In genomic region chr11:11965656-11966353, GRCh38 we compare ENCODE assay signal across 14 cellular contexts. TPM values are rescaled to one million over a fixed set of nuclear protein-coding genes. Genes with fewer than 3 reads are reported as not detected.
DNase-seq lines count a peak whose midpoint lies in the region; ATAC-seq and TF ChIP-seq lines count a peak whose summit lies in the region.
"Had no signal": no experiment of that assay in that cellular context is flagged by ENCODE, and none has a peak within 500 bp of the region (broad histone marks: within the 10 kb centered on the region; RNA-seq: fewer than 3 reads in every experiment).

No MANE protein-coding gene starts in this region.

- H3K27ac Mint-ChIP-seq in T-helper 17 cell: peak overlapping the region; percentile 51
- H3K27ac Mint-ChIP-seq in endothelial cell (ENCODE audit: unreplicated experiment): peak overlapping the region; percentile 30
- H3K27ac Mint-ChIP-seq in naive thymus-derived CD8-positive, alpha-beta T cell: peak overlapping the region in 3 of 10 donors; percentile 19 to 41 (median 29)

- peaks cover 9% of the 10 kb centered on the region for H3K27me3 Mint-ChIP-seq in T-helper 17 cell
- peaks cover 12% of the 10 kb centered on the region for H3K27me3 Mint-ChIP-seq in endothelial cell (ENCODE audit: unreplicated experiment)
- H3K27me3 Mint-ChIP-seq in naive thymus-derived CD8-positive, alpha-beta T cell: peaks cover 0 to 4% (median 0%) of the 10 kb centered on the region in 5 donors

- no peaks in the 10 kb centered on the region for H3K27me3 ChIP-seq in sigmoid colon

- H3K36me3 Mint-ChIP-seq in T-helper 17 cell (ENCODE audit: low read depth) (no peaks in the 10 kb centered on the region), endothelial cell (ENCODE audit: low read depth, unreplicated experiment) (peaks cover 11% of the 10 kb centered on the region)
- no peaks in the 10 kb centered on the region for H3K36me3 Mint-ChIP-seq in naive thymus-derived CD8-positive, alpha-beta T cell

- no peaks in the 10 kb centered on the region for H3K9me3 Mint-ChIP-seq in endothelial cell (ENCODE audit: unreplicated experiment)
- H3K9me3 Mint-ChIP-seq in naive thymus-derived CD8-positive, alpha-beta T cell: no peaks in the 10 kb centered on the region

- no peak for TF ChIP-seq POLR2A in sigmoid colon (IDR thresholded peaks at IDR 0.05)

- peaks cover 0 to 23% (median 11%) of the 10 kb centered on the region in 4 donors for H3K4me1 ChIP-seq in sigmoid colon

- H3K9me3 ChIP-seq in T-helper 17 cell (ENCODE audit: control insufficient read depth, low read length, poor library complexity, severe bottlenecking) (no peaks in the 10 kb centered on the region), sigmoid colon (no peaks in the 10 kb centered on the region)

- TF ChIP-seq CTCF in endothelial cell (IDR thresholded peaks at IDR 0.05; ENCODE audit: unreplicated experiment): no peak
- TF ChIP-seq CTCF in sigmoid colon (IDR thresholded peaks at IDR 0.05): no peak

- no peak overlapping the region for H3K27ac ChIP-seq in sigmoid colon
- H3K27ac ChIP-seq: PC-9 had no signal

- H3K4me1 Mint-ChIP-seq in T-helper 17 cell: peaks cover 27% of the 10 kb centered on the region
- peaks cover 9% of the 10 kb centered on the region for H3K4me1 Mint-ChIP-seq in endothelial cell (ENCODE audit: unreplicated experiment)
- peaks cover 14 to 25% (median 15%) of the 10 kb centered on the region in 4 donors for H3K4me1 Mint-ChIP-seq in naive thymus-derived CD8-positive, alpha-beta T cell

- TF ChIP-seq EP300 in sigmoid colon (IDR thresholded peaks at IDR 0.05): no peak

- DNase-seq in activated CD8-positive, alpha-beta memory T cell treated with anti-CD3 and anti-CD28 coated beads for 24 hours: peak; percentile 7
- no peak for DNase-seq in activated CD8-positive, alpha-beta memory T cell treated with anti-CD3 and anti-CD28 coated beads, Interleukin-2, amount 50 U/mL, for 4 hours
- no peak for DNase-seq in T-helper 17 cell
- DNase-seq in endothelial cell (ENCODE audit: low spot score): no peak
- peak; percentile 61 for DNase-seq in sigmoid colon
- DNase-seq in NCI-H2029 (lab: John Stamatoyannopoulos, UW): no peak
- no peak for DNase-seq in naive thymus-derived CD8-positive, alpha-beta T cell
- DNase-seq: DMS153, KG1, NCI-H1092 treated with DMSO at 0.1 percent for 48 hours, NCI-H1694 treated with DMSO at 0.1 percent for 48 hours, NCI-H446, PC-9 had no signal

- 89 to 92% methylated on average over 10 of the region's 10 CpGs for WGBS in sigmoid colon, 2 donors

- no peaks in the 10 kb centered on the region for H3K36me3 ChIP-seq in sigmoid colon

- POLR2A ChIA-PET in naive thymus-derived CD8-positive, alpha-beta T cell (lab: Charles Lee): interaction anchor here (0.5 kb wide), 1 partner anchor 80 kb away, joined by 3 read pairs; no protein-coding TSS in a partner anchor

- H3K4me3 Mint-ChIP-seq in T-helper 17 cell (no peak overlapping the region), endothelial cell (ENCODE audit: unreplicated experiment) (no peak overlapping the region)
- no peak overlapping the region for H3K4me3 Mint-ChIP-seq in naive thymus-derived CD8-positive, alpha-beta T cell

- H3K4me3 ChIP-seq in sigmoid colon: no peak overlapping the region
- H3K4me3 ChIP-seq: PC-9 had no signal

- no peak for ATAC-seq in T-helper 17 cell
- no peak for ATAC-seq in GM18907 (IDR thresholded peaks at IDR 0.05; ENCODE audit: unreplicated experiment)
- no peak for ATAC-seq in naive thymus-derived CD8-positive, alpha-beta T cell

- intact Hi-C loops in sigmoid colon (cut with DNase I): no loop called here

RNA-seq across cellular contexts. Expression of gene DKK3, which starts 42.6 kb away (rescaled TPM):
- total RNA-seq in T-helper 17 cell: 1 to 10 TPM in 1 of 2 donors, under 1 TPM in 1; 0.91 to 1.6 TPM
- 8.4 TPM for total RNA-seq in endothelial cell (ENCODE audit: unreplicated experiment)
- 100 to 1,000 TPM in 2 of 4 donors, 10 to 100 TPM in 2; 83.6 to 181 (median 95.0) TPM for total RNA-seq in sigmoid colon
- polyA plus RNA-seq in sigmoid colon: 10 to 100 TPM in 1 of 3 donors, 1 to 10 TPM in 2; 6.0 to 15.2 (median 9.0) TPM
- total RNA-seq in naive thymus-derived CD8-positive, alpha-beta T cell: 10 to 100 TPM in 1 of 2 experiments, 1 to 10 TPM in 1; 8.6 to 10.3 TPM
- 10 to 100 TPM in 1 of 3 donors, 1 to 10 TPM in 2; 2.3 to 10.8 (median 8.4) TPM for polyA plus RNA-seq in naive thymus-derived CD8-positive, alpha-beta T cell

Comparison
In these comparisons a context has a peak if more than half of its experiments do, and no peak if none do; other contexts are left out.
1. DNase-seq: peak in activated CD8-positive, alpha-beta memory T cell treated with anti-CD3 and anti-CD28 coated beads for 24 hours (single experiment) and sigmoid colon (single experiment); none in activated CD8-positive, alpha-beta memory T cell treated with anti-CD3 and anti-CD28 coated beads, Interleukin-2, amount 50 U/mL, for 4 hours (single experiment), T-helper 17 cell (0 of 3), endothelial cell (single experiment), NCI-H2029 (single experiment) and naive thymus-derived CD8-positive, alpha-beta T cell (0 of 10).